8 cellular contexts compared by ENCODE assay signal in genomic region chrX:53684415-53685192, GRCh38. TPM values are rescaled to one million over a fixed set of nuclear protein-coding genes. Genes with fewer than 3 reads are reported as not detected.
A peak's percentile ranks its signal among the peaks of the same experiment; 100 is the strongest.
DNase-seq lines count a peak whose midpoint lies in the region; ATAC-seq and TF ChIP-seq lines count a peak whose summit lies in the region.

No MANE protein-coding gene starts in this region.

- ATAC-seq in body of pancreas, result no peak
- no peak for ATAC-seq in GM18868 (IDR thresholded peaks at IDR 0.05; ENCODE audit: unreplicated experiment)
- ATAC-seq in GM21737 (IDR thresholded peaks at IDR 0.05; ENCODE audit: unreplicated experiment), result no peak
- no peak for ATAC-seq in GM21619 (IDR thresholded peaks at IDR 0.05; ENCODE audit: unreplicated experiment)

- no peak for TF ChIP-seq CTCF in KMS-11 (conservative IDR thresholded peaks at IDR 0.05; ENCODE audit: low read depth, low read length)
- TF ChIP-seq CTCF in body of pancreas (IDR thresholded peaks at IDR 0.05), result no peak

- H3K36me3 ChIP-seq in KMS-11 (ENCODE audit: insufficient read depth), result no peaks in the 10 kb centered on the region
- H3K36me3 ChIP-seq in body of pancreas (replicated peaks in 1 of 2; ENCODE audit: insufficient read depth in 1 of 2, low read depth in 2 of 2), result no peaks in the 10 kb centered on the region
- peaks cover 21% of the 10 kb centered on the region for H3K36me3 ChIP-seq in mesodermal cell (ENCODE audit: control insufficient read depth, insufficient read depth, low read length)

- H3K4me2 ChIP-seq in KMS-11, result peak overlapping the region; percentile 93

- H3K27me3 ChIP-seq in KMS-11 (ENCODE audit: insufficient read depth, low read depth) (no peaks in the 10 kb centered on the region), body of pancreas (no peaks in the 10 kb centered on the region)

- peaks cover 56% of the 10 kb centered on the region for H3K79me2 ChIP-seq in KMS-11 (ENCODE audit: insufficient read depth, low read depth)

- H3K4me3 ChIP-seq in KMS-11 (IDR thresholded peaks at IDR 0.05; ENCODE audit: insufficient read depth, low read depth, low read length), result no peak overlapping the region
- H3K4me3 ChIP-seq in body of pancreas, result no peak overlapping the region
- H3K4me3 ChIP-seq in mesodermal cell (ENCODE audit: extremely low read depth, insufficient read depth, low read length, poor library complexity, severe bottlenecking), result peak overlapping the region; percentile 47

- H3K9ac ChIP-seq in KMS-11, result peak overlapping the region; percentile 97; the same call in 1 of the 2 replicates

- H2AFZ ChIP-seq in KMS-11 (ENCODE audit: low read depth), result peak overlapping the region; percentile 19; the same call in 1 of the 2 replicates

- H3K4me1 ChIP-seq in KMS-11 (ENCODE audit: low read depth, poor library complexity, severe bottlenecking) (peaks cover 27% of the 10 kb centered on the region), body of pancreas (peaks cover 6% of the 10 kb centered on the region), mesodermal cell (ENCODE audit: control insufficient read depth, insufficient read depth, low read length, poor library complexity, severe bottlenecking) (peaks cover 9% of the 10 kb centered on the region)

- H3K9me3 ChIP-seq in body of pancreas (no peaks in the 10 kb centered on the region), mesodermal cell (ENCODE audit: control insufficient read depth, low read length) (no peaks in the 10 kb centered on the region)

- H4K20me1 ChIP-seq in KMS-11 (ENCODE audit: insufficient read depth), result no peaks in the 10 kb centered on the region

- WGBS in body of pancreas, 2 donors, result 3 to 4% methylated on average over 10 to 18 of the region's 18 CpGs
- 20% methylated on average over 1 of the region's 18 CpGs; no CpG with 5 or more reads in 1 of the 2 experiments for WGBS in mesodermal cell (ENCODE audit: insufficient coverage in 2 of 2), 2 experiments

- peak overlapping the region; percentile 80 for H3K27ac ChIP-seq in KMS-11
- peak overlapping the region; percentile 16 to 94 (median 88) for H3K27ac ChIP-seq in body of pancreas
- H3K27ac ChIP-seq in mesodermal cell (ENCODE audit: low read depth, low read length, severe bottlenecking), result peak overlapping the region; percentile 82

- intact Hi-C loops in body of pancreas (cut with DNase I), result no loop called here

- DNase-seq in SHP77 treated with DMSO at 0.1 percent for 48 hours (lab: John Stamatoyannopoulos, UW) (peak; percentile 28), SHP77 (lab: John Stamatoyannopoulos, UW) (no peak), body of pancreas (no peak)

- no peak for TF ChIP-seq POLR2A in body of pancreas (IDR thresholded peaks at IDR 0.05)

RNA-seq across cellular contexts. Expression of gene HUWE1, which starts 1.9 kb away (rescaled TPM):
- 100 to 1,000 TPM in 1 of 2 donors, 10 to 100 TPM in 1; 67.2 to 102 TPM for total RNA-seq in body of pancreas
- 111 TPM for polyA plus RNA-seq in mesodermal cell (2013, experiment 1 of 2)
- 86.8 TPM for polyA plus RNA-seq in mesodermal cell (2013, experiment 2 of 2)
